15 cellular contexts compared by ENCODE assay signal in genomic region chr2:162298669-162299335, GRCh38. TPM values are rescaled to one million over a fixed set of nuclear protein-coding genes. Genes with fewer than 3 reads are reported as not detected.
"Had no signal": no experiment of that assay in that cellular context is flagged by ENCODE, and none has a peak within 500 bp of the region (broad histone marks: within the 10 kb centered on the region; RNA-seq: fewer than 3 reads in every experiment).

No MANE protein-coding gene starts in this region.

- H3K4me1 ChIP-seq: breast epithelium had no signal

- H3K27ac ChIP-seq: breast epithelium, VCaP had no signal

- ATAC-seq: activated T-cell treated with anti-CD3 and anti-CD28 coated beads, Interleukin-2, amount 50 U/mL, for 4 hours had no signal

- H3K9me3 ChIP-seq: breast epithelium had no signal

- H3K27me3 ChIP-seq: breast epithelium had no signal

- DNase-seq: activated CD4-positive, alpha-beta memory T cell treated with anti-CD3 and anti-CD28 coated beads for 36 hours; activated CD8-positive, alpha-beta memory T cell treated with anti-CD3 and anti-CD28 coated beads for 24 hours; activated effector memory CD4-positive, alpha-beta T cell treated with anti-CD3 and anti-CD28 coated beads, Interleukin-2, amount 50 U/mL, for 16 hours; aorta; NCI-H187 treated with DMSO at 0.1 percent for 48 hours; NCI-H2081 treated with DMSO at 0.1 percent for 48 hours; NCI-H510A; SIG-M5; T1000 had no signal

- H3K4me3 ChIP-seq: breast epithelium, K562 had no signal

RNA-seq across cellular contexts. Expression of gene FAP, which starts 55.6 kb away (rescaled TPM):
- total RNA-seq: activated CD4-positive, alpha-beta memory T cell treated with anti-CD3 and anti-CD28 coated beads for 36 hours; activated CD4-positive, alpha-beta T cell treated with anti-CD3 and anti-CD28 coated beads, Interleukin-2, amount 10 ng/mL, durations not matched to agents 7 days and 5 days; activated T-cell treated with anti-CD3 and anti-CD28 coated beads, Interleukin-2, amount 50 U/mL, for 4 hours; K562; OCI-LY7 had no signal
- polyA plus RNA-seq: K562 had no signal
